ENCODE assay signal across 1 cellular context in genomic region chr4:183190900-183191527, GRCh38.
TF ChIP-seq lines count a peak whose summit lies in the region.

No MANE protein-coding gene starts in this region.

TF ChIP-seq in HepG2, 621 proteins besides CTCF, POLR2A, EP300 and RAD21 (continued from another document):
- no peak for TF ChIP-seq ZNF318 (CRISPR knock-in tag; IDR thresholded peaks at IDR 0.05)
- TF ChIP-seq RARA (CRISPR knock-in tag; IDR thresholded peaks at IDR 0.05): peak; percentile 62
